In genomic region chr17:68004201-68004600, GRCh38 we compare ENCODE assay signal across 25 cellular contexts.
"Had no signal": no experiment of that assay in that cellular context is flagged by ENCODE, and none has a peak within 500 bp of the region (broad histone marks: within the 10 kb centered on the region; RNA-seq: fewer than 3 reads in every experiment).

No MANE protein-coding gene starts in this region.

- H3K4me3 ChIP-seq: adrenal gland had no signal

- H3K27me3 ChIP-seq: adrenal gland had no signal

- H3K4me3 Mint-ChIP-seq: activated CD8-positive, alpha-beta T cell treated with anti-CD3 and anti-CD28 coated beads, Interleukin-2, amount 10 ng/mL, durations not matched to agents 7 days and 5 days; activated naive CD8-positive, alpha-beta T cell treated with anti-CD3 and anti-CD28 coated beads, Interleukin-2, amount 10 ng/mL, durations not matched to agents 7 days and 5 days had no signal

- H3K4me1 Mint-ChIP-seq: activated naive CD8-positive, alpha-beta T cell treated with anti-CD3 and anti-CD28 coated beads, Interleukin-2, amount 10 ng/mL, durations not matched to agents 7 days and 5 days had no signal

- H3K9me3 Mint-ChIP-seq: activated naive CD8-positive, alpha-beta T cell treated with anti-CD3 and anti-CD28 coated beads, Interleukin-2, amount 10 ng/mL, durations not matched to agents 7 days and 5 days had no signal

- H3K9ac ChIP-seq: SK-N-SH had no signal

- H3K4me1 ChIP-seq: adrenal gland had no signal

- H3K36me3 ChIP-seq: adrenal gland had no signal

- H3K9me3 ChIP-seq: adrenal gland, SK-N-SH had no signal

- H3K36me3 Mint-ChIP-seq: activated naive CD8-positive, alpha-beta T cell treated with anti-CD3 and anti-CD28 coated beads, Interleukin-2, amount 10 ng/mL, durations not matched to agents 7 days and 5 days had no signal

- ATAC-seq: activated CD4-positive, CD25-positive, alpha-beta regulatory T cell treated with anti-CD3 and anti-CD28 coated beads, Interleukin-2, amount 50 U/mL, for 24 hours; activated CD8-positive, alpha-beta T cell treated with anti-CD3 and anti-CD28 coated beads, Interleukin-2, amount 10 ng/mL, durations not matched to agents 7 days and 5 days; Panc1; Right ventricle myocardium inferior had no signal

- H3K27ac Mint-ChIP-seq: activated CD8-positive, alpha-beta T cell treated with anti-CD3 and anti-CD28 coated beads, Interleukin-2, amount 10 ng/mL, durations not matched to agents 7 days and 5 days; activated naive CD8-positive, alpha-beta T cell treated with anti-CD3 and anti-CD28 coated beads, Interleukin-2, amount 10 ng/mL, durations not matched to agents 7 days and 5 days had no signal

- H3K27ac ChIP-seq: adrenal gland had no signal

- H3K9me2 ChIP-seq: SK-N-SH had no signal

- DNase-seq: activated CD4-positive, alpha-beta T cell treated with anti-CD3 and anti-CD28 coated beads for 4 hours; activated CD8-positive, alpha-beta memory T cell treated with anti-CD3 and anti-CD28 coated beads, Interleukin-2, amount 50 U/mL, for 48 hours; activated CD8-positive, alpha-beta T cell treated with anti-CD3 and anti-CD28 coated beads, Interleukin-2, amount 10 ng/mL, durations not matched to agents 7 days and 5 days; activated naive CD4-positive, alpha-beta T cell treated with anti-CD3 and anti-CD28 coated beads, Interleukin-2, amount 50 U/mL, for 16 hours; activated naive CD8-positive, alpha-beta T cell treated with anti-CD3 and anti-CD28 coated beads, Interleukin-2, amount 10 ng/mL, durations not matched to agents 7 days and 5 days; activated T-cell treated with anti-CD3 and anti-CD28 coated beads, Interleukin-2, amount 50 U/mL, for 1 hour; anterior cingulate cortex; cerebellar nuclear complex; MM.1S; NCI-H1105 treated with DMSO at 0.1 percent for 48 hours; NCI-H1436 treated with DMSO at 0.1 percent for 48 hours; NCI-H187; NCI-H2081 treated with DMSO at 0.1 percent for 48 hours; NCI-H446; NCI-H526; NCI-H774; NK-92 treated with Interleukin-12 subunit alpha and Interleukin-12 subunit beta, amount 100 ng/mL, for 24 hours; OCI-M1; RPMI8226; SK-N-SH; T-helper 1 cell had no signal

- H3K4me2 ChIP-seq: SK-N-SH had no signal
